1 cellular context compared by ENCODE assay signal in genomic region chr1:201307239-201307638, GRCh38.
TF ChIP-seq lines count a peak whose summit lies in the region.

No MANE protein-coding gene starts in this region.

TF ChIP-seq in HCT116, 20 proteins besides CTCF, POLR2A, EP300 and RAD21:
- no peak for TF ChIP-seq TCF7L2 (IDR thresholded peaks at IDR 0.05; ENCODE audit: borderline replicate concordance, extremely low read depth, insufficient read depth, insufficient read length)
- no peak for TF ChIP-seq ELF1 (IDR thresholded peaks at IDR 0.05; ENCODE audit: borderline replicate concordance, low read depth)
- no peak for TF ChIP-seq REST (IDR thresholded peaks at IDR 0.05; ENCODE audit: low read depth)
- no peak for TF ChIP-seq CEBPB (IDR thresholded peaks at IDR 0.05; ENCODE audit: low read depth)
- no peak for TF ChIP-seq MAX (IDR thresholded peaks at IDR 0.05)
- TF ChIP-seq SIN3A (IDR thresholded peaks at IDR 0.05; ENCODE audit: low read depth), result no peak
- TF ChIP-seq CBX3 (IDR thresholded peaks at IDR 0.05; ENCODE audit: low read depth), result no peak; the same call in 1 of the 2 replicates
- TF ChIP-seq EZH2phosphoT487 (IDR thresholded peaks at IDR 0.05; ENCODE audit: borderline replicate concordance), result no peak
- TF ChIP-seq FOSL1 (IDR thresholded peaks at IDR 0.05; ENCODE audit: low read depth), result no peak
- no peak for TF ChIP-seq ZBTB33 (IDR thresholded peaks at IDR 0.05; ENCODE audit: extremely low read depth, insufficient replicate concordance, low read length)
- TF ChIP-seq SRF (IDR thresholded peaks at IDR 0.05; ENCODE audit: low read depth), result no peak
- TF ChIP-seq JUND (IDR thresholded peaks at IDR 0.05), result no peak
- TF ChIP-seq EGR1 (IDR thresholded peaks at IDR 0.05; ENCODE audit: low read depth), result no peak
- TF ChIP-seq SP1 (IDR thresholded peaks at IDR 0.05; ENCODE audit: low read depth), result no peak
- no peak for TF ChIP-seq ZNF274 (IDR thresholded peaks at IDR 0.05; ENCODE audit: low read depth, low read length)
- TF ChIP-seq ZFX (IDR thresholded peaks at IDR 0.05), result no peak
- no peak for TF ChIP-seq ATF3 (IDR thresholded peaks at IDR 0.05)
- no peak for TF ChIP-seq YY1 (IDR thresholded peaks at IDR 0.05; ENCODE audit: extremely low read depth, insufficient replicate concordance, low read depth, low read length)
